Comparison of ENCODE assay signal across 9 cellular contexts in the genomic region with DNA sequence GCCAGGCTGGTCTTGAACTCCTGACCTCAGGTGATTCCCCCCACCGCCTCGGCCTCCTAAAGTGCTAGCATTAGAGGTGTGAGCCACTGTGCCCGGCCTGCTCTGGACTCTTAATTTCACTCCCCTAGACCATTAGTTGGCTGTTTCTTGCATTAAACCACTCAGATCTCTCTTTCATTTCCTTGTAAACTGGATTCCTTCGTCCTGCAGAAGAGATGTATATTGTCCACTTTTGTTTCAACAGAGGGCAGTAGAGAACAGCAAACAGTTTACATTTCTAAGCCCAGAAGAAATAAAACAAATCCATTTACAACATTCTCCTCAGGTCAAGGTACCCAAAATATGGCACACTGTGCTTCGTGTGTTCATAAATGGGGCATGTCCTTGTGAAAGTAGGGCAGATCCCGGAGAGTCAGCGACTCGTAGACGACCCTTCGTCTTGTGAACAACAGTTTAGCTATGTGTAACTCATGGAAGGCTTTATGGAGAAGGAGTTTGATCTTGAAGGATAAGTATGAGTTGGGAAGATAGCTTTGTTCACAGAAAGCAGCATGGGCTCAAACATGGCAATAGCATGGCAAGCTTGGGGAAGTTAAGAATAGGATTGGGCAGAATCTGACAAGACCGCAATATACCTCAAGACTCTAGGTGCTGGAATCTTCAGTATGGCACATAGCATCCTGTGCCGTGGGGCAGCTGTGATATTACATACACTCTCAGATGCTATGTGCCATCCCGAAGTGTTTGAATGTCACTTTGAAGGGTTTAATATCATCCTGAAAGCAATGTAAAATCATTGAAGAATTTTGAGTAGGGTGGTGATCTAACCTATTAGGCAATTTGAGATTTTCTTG. TPM values are rescaled to one million over a fixed set of nuclear protein-coding genes. Genes with fewer than 3 reads are reported as not detected.
DNase-seq lines count a peak whose midpoint lies in the region; ATAC-seq, FAIRE-seq and TF ChIP-seq lines count a peak whose summit lies in the region.
"Not testable (repeated sequence)": the region's sequence is repeated elsewhere in the genome, so short reads cannot be mapped to it uniquely, and the experiment has no call there.
"Had no signal": no experiment of that assay in that cellular context is flagged by ENCODE, and none has a peak within 500 bp of the region (broad histone marks: within the 10 kb centered on the region; RNA-seq: fewer than 3 reads in every experiment).

No MANE protein-coding gene starts in this region.

- H2AK5ac ChIP-seq in H1 (ENCODE audit: low read depth, low read length): not testable (repeated sequence)

- H3K23ac ChIP-seq in H1 (ENCODE audit: insufficient read length): not testable (repeated sequence)

- not testable (repeated sequence) for H3K4me1 ChIP-seq in H1 (replicated peaks in 1 of 4; ENCODE audit: control insufficient read depth in 3 of 4, insufficient read depth in 4 of 4, low read length in 3 of 4); kidney (ENCODE audit: control insufficient read depth in 1 of 2, insufficient read depth in 1 of 2, low read depth in 1 of 2, low read length in 2 of 2)

- peak; percentile 68 for ATAC-seq in WTC11

- H3K36me3 ChIP-seq in H1 (ENCODE audit: control insufficient read depth in 2 of 4, insufficient read depth in 4 of 4, low read length in 3 of 4); kidney (ENCODE audit: control insufficient read depth in 1 of 2, insufficient read depth in 2 of 2, low read length in 2 of 2): not testable (repeated sequence)

- H3K27ac ChIP-seq in H1 (ENCODE audit: low read depth, low read length); kidney (ENCODE audit: low read depth in 2 of 2, low read length in 2 of 2): not testable (repeated sequence)

- H2AFZ ChIP-seq in H1 (ENCODE audit: low read length): peak overlapping the region; percentile 88; the same call in 1 of the 2 replicates

- not testable (repeated sequence) for H3K18ac ChIP-seq in H1 (ENCODE audit: extremely low read depth, low read length)

- not testable (repeated sequence) for H3K23me2 ChIP-seq in H1 (ENCODE audit: low read depth, low read length)

- FAIRE-seq in H1 (lab: Jason Lieb, UNC): peak; percentile 94
- FAIRE-seq in kidney (lab: Jason Lieb, UNC): peak; percentile 46

- not testable (repeated sequence) for H3K4me2 ChIP-seq in H1 (ENCODE audit: insufficient read depth in 1 of 2, low read depth in 2 of 2, low read length in 2 of 2)

- not testable (repeated sequence) for H3K27me3 Mint-ChIP-seq in WTC11 (ENCODE audit: low read depth)

- TF ChIP-seq CTCF in AG04449 (IDR thresholded peaks at IDR 0.05; ENCODE audit: insufficient read depth, low read length, missing control alignments) (peak; percentile 19), H1 (IDR thresholded peaks at IDR 0.05; ENCODE audit: control extremely low read depth in 1 of 3, insufficient read depth in 1 of 3, low read depth in 1 of 3, low read length in 3 of 3) (peak in 2 of 3 experiments; percentile 34 to 38; a peak in 2 of 4 replicates), kidney (IDR thresholded peaks at IDR 0.05; ENCODE audit: borderline replicate concordance, extremely low read depth, insufficient read depth) (peak; percentile 39)
- TF ChIP-seq CTCF in WTC11 (IDR thresholded peaks at IDR 0.05): not testable (repeated sequence)

- not testable (repeated sequence) for H2BK12ac ChIP-seq in H1 (ENCODE audit: low read depth, low read length)

- H3K9ac ChIP-seq in H1 (replicated peaks in 1 of 4; ENCODE audit: extremely low read depth in 1 of 4, low read depth in 3 of 4, low read length in 3 of 4); kidney (ENCODE audit: low read length in 2 of 2): not testable (repeated sequence)

- H3K27ac Mint-ChIP-seq in WTC11: not testable (repeated sequence)

- H3K4me3 Mint-ChIP-seq in WTC11: not testable (repeated sequence)

- H2BK120ac ChIP-seq in H1 (replicated peaks; ENCODE audit: low read depth, low read length): not testable (repeated sequence)

- TF ChIP-seq EP300 in H1 (IDR thresholded peaks at IDR 0.05; ENCODE audit: borderline replicate concordance in 1 of 2, low read depth in 2 of 2, low read length in 2 of 2): not testable (repeated sequence)

- not testable (repeated sequence) for H4K91ac ChIP-seq in H1 (replicated peaks; ENCODE audit: insufficient read length, low read length)

- TF ChIP-seq POLR2A in H1 (IDR thresholded peaks at IDR 0.05; ENCODE audit: control extremely low read depth in 1 of 2, low read depth in 2 of 2, low read length in 2 of 2): not testable (repeated sequence)

- not testable (repeated sequence) for H4K20me1 ChIP-seq in H1 (replicated peaks in 1 of 2; ENCODE audit: control insufficient read depth in 1 of 2, insufficient read depth in 2 of 2, low read length in 2 of 2)

- H3K36me3 Mint-ChIP-seq in WTC11: not testable (repeated sequence)

- H3K27me3 ChIP-seq in H1 (replicated peaks in 1 of 4; ENCODE audit: control insufficient read depth in 3 of 4, extremely low read depth in 1 of 4, insufficient read depth in 3 of 4, low read length in 3 of 4): not testable (repeated sequence)

- not testable (repeated sequence) for H3K9me3 Mint-ChIP-seq in WTC11

- H4K5ac ChIP-seq in H1 (ENCODE audit: insufficient read length, low read depth, low read length): not testable (repeated sequence)

- not testable (repeated sequence) for H4K8ac ChIP-seq in H1 (ENCODE audit: extremely low read depth, insufficient read depth, low read length)

- H3K4ac ChIP-seq in H1 (replicated peaks; ENCODE audit: insufficient read length, low read depth, low read length): not testable (repeated sequence)

- H2BK5ac ChIP-seq in H1 (ENCODE audit: low read depth, low read length): not testable (repeated sequence)

- not testable (repeated sequence) for H2BK15ac ChIP-seq in H1 (ENCODE audit: low read length)

- not testable (repeated sequence) for H3K79me2 ChIP-seq in H1 (ENCODE audit: control insufficient read depth in 1 of 2, insufficient read depth in 2 of 2, low read length in 2 of 2)

- H3K14ac ChIP-seq in H1 (ENCODE audit: insufficient read length): not testable (repeated sequence)

- H2BK20ac ChIP-seq in H1 (ENCODE audit: low read length): not testable (repeated sequence)

- intact Hi-C loops in kidney (cut with DNase I): not testable (repeated sequence)

- DNase-seq in AG04449 (ENCODE audit: low read depth, low spot score); WTC11 (ENCODE audit: low spot score); kidney: not testable (repeated sequence)
- DNase-seq in GM03348 (ENCODE audit: low spot score): peak; percentile 6
- peak; percentile 1 for DNase-seq in HS-27A (ENCODE audit: low read depth)
- DNase-seq in NCI-H69 (lab: John Stamatoyannopoulos, UW): peak; percentile 6
- DNase-seq in H1 (ENCODE audit: low read depth in 1 of 2, low spot score in 2 of 2): peak in 1 of 2 experiments; percentile 54
- peak; percentile 73 for DNase-seq in pons (ENCODE audit: low spot score)

- H3K9me3 ChIP-seq in H1 (ENCODE audit: insufficient read depth in 2 of 2, low read depth in 1 of 2, low read length in 1 of 2); kidney (ENCODE audit: control insufficient read depth in 1 of 2, low read length in 2 of 2): not testable (repeated sequence)

- H3K79me1 ChIP-seq in H1 (ENCODE audit: low read depth, low read length): not testable (repeated sequence)

- POLR2A ChIA-PET in AG04449 (lab: Yijun Ruan, JAX); WTC11 (lab: Charles Lee): not testable (repeated sequence)
- POLR2A ChIA-PET in H1 (lab: Charles Lee; ENCODE audit: partially characterized antibody): interaction anchor here (1.4 kb wide), 1 partner anchor 80 kb away, joined by 3 read pairs; no protein-coding TSS in a partner anchor

- not testable (repeated sequence) for H3K4me3 ChIP-seq in AG04449 (ENCODE audit: low read depth, low read length); H1 (ENCODE audit: extremely low read depth in 1 of 4, insufficient read depth in 2 of 4, low read depth in 3 of 4, low read length in 4 of 4); kidney (ENCODE audit: low read length in 2 of 2)

- H3K4me1 Mint-ChIP-seq in WTC11: not testable (repeated sequence)

- WGBS in H1 (ENCODE audit: extremely low coverage in 1 of 2, insufficient coverage in 1 of 2, insufficient read length in 1 of 2, insufficient replicate concordance in 2 of 2, low coverage in 1 of 2, low lambda C conversion rate in 2 of 2, missing lambda C conversion rate in 1 of 2), 2 experiments: 69% methylated on average over 12 of the region's 13 CpGs; no CpG with 5 or more reads in 1 of the 2 experiments

- CTCF ChIA-PET in AG04449 (lab: Yijun Ruan, JAX) (interaction anchor here (0.7 to 2.8 kb wide), 4 partner anchors 85 to 101 kb away, joined by 3 to 90 read pairs (median 6); a partner anchor contains a TSS), WTC11 (lab: Charles Lee) (interaction anchor here (0.8 kb wide), 1 partner anchor 91 kb away, joined by 3 read pairs; no protein-coding TSS in a partner anchor), H1 (lab: Charles Lee; ENCODE audit: partially characterized antibody) (interaction anchor here (0.6 to 1.8 kb wide), 8 partner anchors 36 to 142 kb away, joined by 3 to 16 read pairs (median 3); a partner anchor contains a TSS)

- peak; percentile 68 to 69 for TF ChIP-seq RAD21 in H1 (IDR thresholded peaks at IDR 0.05 in 1 of 2, conservative IDR thresholded peaks at IDR 0.05 in 1 of 2; ENCODE audit: low read depth in 2 of 2, low read length in 2 of 2)

- H3K56ac ChIP-seq in H1 (replicated peaks; ENCODE audit: insufficient read length, low read depth, low read length): not testable (repeated sequence)

RNA-seq across cellular contexts. Expression of a gene that starts 15.2 kb away (rescaled TPM):
- total RNA-seq in WTC11 (2021) (0.09 to 0.11 TPM in 2 of 3 replicates, not detected in the other), kidney (19.7 TPM)
- total RNA-seq in H1 (2021; fragmentation: NEBNext Ultra II Directional; extraction: Animal tissue kit (Norgen Biotek cat#: 25700)): not detected in 2 replicates
- polyA plus RNA-seq in H1 (2011; rRNA removed) (0.05 and 0.11 TPM in 2 replicates), kidney (ENCODE audit: insufficient read depth, low read depth, low replicate concordance) (4.0 TPM)
- polyA plus RNA-seq in H1 (2011; cell fraction: cytosol; rRNA removed): 0.05 TPM
- 0.03 TPM for polyA plus RNA-seq in H1 (2011; cell fraction: nucleus; rRNA removed)
- not detected in 4 replicates for polyA plus RNA-seq in H1 (2012, experiment 1 of 2)
- polyA plus RNA-seq in H1 (2012, experiment 2 of 2): not detected
- polyA plus RNA-seq in H1 (2013, experiment 1 of 2): 0.02 TPM
- 0.02 TPM for polyA plus RNA-seq in H1 (2013, experiment 2 of 2)
- polyA minus RNA-seq in H1 (2011; rRNA and poly(A)+ RNA removed): 0.20 TPM in 1 of 2 replicates, not detected in the other
- polyA minus RNA-seq in H1 (2011; cell fraction: cytosol; rRNA and poly(A)+ RNA removed): not detected
- polyA minus RNA-seq in H1 (2011; cell fraction: nucleus; rRNA and poly(A)+ RNA removed): not detected
- total RNA-seq: activated T-helper 1 cell treated with anti-CD3 and anti-CD28 coated beads, Interleukin-12 subunit alpha, Interleukin-12 subunit beta, Interleukin-2, Interleukin-4 antibody, amounts not matched to agents 30 ng/mL and 10 ng/mL and 1 ng/mL, durations not matched to agents 14 hours and 24 hours and 36 hours had no signal

RNA-seq across cellular contexts. Expression of a gene that starts 16.8 kb away (rescaled TPM):
- total RNA-seq in WTC11 (2021) (not detected in 3 replicates), kidney (4.3 TPM)
- not detected in 2 replicates for total RNA-seq in H1 (2021; fragmentation: NEBNext Ultra II Directional; extraction: Animal tissue kit (Norgen Biotek cat#: 25700))
- polyA plus RNA-seq in H1 (2011; rRNA removed) (not detected in 2 replicates), kidney (ENCODE audit: insufficient read depth, low read depth, low replicate concordance) (not detected)
- polyA plus RNA-seq in H1 (2011; cell fraction: cytosol; rRNA removed): not detected
- polyA plus RNA-seq in H1 (2011; cell fraction: nucleus; rRNA removed): not detected
- not detected in 4 replicates for polyA plus RNA-seq in H1 (2012, experiment 1 of 2)
- not detected for polyA plus RNA-seq in H1 (2012, experiment 2 of 2)
- polyA plus RNA-seq in H1 (2013, experiment 1 of 2): not detected
- not detected for polyA plus RNA-seq in H1 (2013, experiment 2 of 2)
- polyA minus RNA-seq in H1 (2011; rRNA and poly(A)+ RNA removed): not detected in 2 replicates
- not detected for polyA minus RNA-seq in H1 (2011; cell fraction: cytosol; rRNA and poly(A)+ RNA removed)
- polyA minus RNA-seq in H1 (2011; cell fraction: nucleus; rRNA and poly(A)+ RNA removed): not detected
- total RNA-seq: activated T-helper 1 cell treated with anti-CD3 and anti-CD28 coated beads, Interleukin-12 subunit alpha, Interleukin-12 subunit beta, Interleukin-2, Interleukin-4 antibody, amounts not matched to agents 30 ng/mL and 10 ng/mL and 1 ng/mL, durations not matched to agents 14 hours and 24 hours and 36 hours had no signal

RNA-seq across cellular contexts. Expression of a gene that starts 59.3 kb away (rescaled TPM):
- total RNA-seq in WTC11 (2021): 0.11 to 0.25 TPM (median 0.15 TPM) in 3 replicates
- total RNA-seq in H1 (2021; fragmentation: NEBNext Ultra II Directional; extraction: Animal tissue kit (Norgen Biotek cat#: 25700)): not detected in 2 replicates
- not detected in 2 replicates for polyA plus RNA-seq in H1 (2011; rRNA removed)
- not detected for polyA plus RNA-seq in H1 (2011; cell fraction: cytosol; rRNA removed)
- polyA plus RNA-seq in H1 (2011; cell fraction: nucleus; rRNA removed): not detected
- not detected in 4 replicates for polyA plus RNA-seq in H1 (2012, experiment 1 of 2)
- not detected for polyA plus RNA-seq in H1 (2012, experiment 2 of 2)
- polyA plus RNA-seq in H1 (2013, experiment 1 of 2): not detected
- polyA plus RNA-seq in H1 (2013, experiment 2 of 2): not detected
- not detected in 2 replicates for polyA minus RNA-seq in H1 (2011; rRNA and poly(A)+ RNA removed)
- not detected for polyA minus RNA-seq in H1 (2011; cell fraction: cytosol; rRNA and poly(A)+ RNA removed)
- not detected for polyA minus RNA-seq in H1 (2011; cell fraction: nucleus; rRNA and poly(A)+ RNA removed)
- total RNA-seq in kidney: 1.7 TPM
- polyA plus RNA-seq in kidney (ENCODE audit: insufficient read depth, low read depth, low replicate concordance): not detected
- total RNA-seq: activated T-helper 1 cell treated with anti-CD3 and anti-CD28 coated beads, Interleukin-12 subunit alpha, Interleukin-12 subunit beta, Interleukin-2, Interleukin-4 antibody, amounts not matched to agents 30 ng/mL and 10 ng/mL and 1 ng/mL, durations not matched to agents 14 hours and 24 hours and 36 hours had no signal

Comparison
In these comparisons a context has a peak if more than half of its experiments do, and no peak if none do; other contexts are left out.
1. RNA of a gene that starts 15.2 kb away (total RNA-seq): 19.7 TPM in kidney (single experiment); 0.09 to 0.11 TPM in WTC11 and not detected in H1; every median in the first group is over 10 times any median in the second.